In the genomic region with DNA sequence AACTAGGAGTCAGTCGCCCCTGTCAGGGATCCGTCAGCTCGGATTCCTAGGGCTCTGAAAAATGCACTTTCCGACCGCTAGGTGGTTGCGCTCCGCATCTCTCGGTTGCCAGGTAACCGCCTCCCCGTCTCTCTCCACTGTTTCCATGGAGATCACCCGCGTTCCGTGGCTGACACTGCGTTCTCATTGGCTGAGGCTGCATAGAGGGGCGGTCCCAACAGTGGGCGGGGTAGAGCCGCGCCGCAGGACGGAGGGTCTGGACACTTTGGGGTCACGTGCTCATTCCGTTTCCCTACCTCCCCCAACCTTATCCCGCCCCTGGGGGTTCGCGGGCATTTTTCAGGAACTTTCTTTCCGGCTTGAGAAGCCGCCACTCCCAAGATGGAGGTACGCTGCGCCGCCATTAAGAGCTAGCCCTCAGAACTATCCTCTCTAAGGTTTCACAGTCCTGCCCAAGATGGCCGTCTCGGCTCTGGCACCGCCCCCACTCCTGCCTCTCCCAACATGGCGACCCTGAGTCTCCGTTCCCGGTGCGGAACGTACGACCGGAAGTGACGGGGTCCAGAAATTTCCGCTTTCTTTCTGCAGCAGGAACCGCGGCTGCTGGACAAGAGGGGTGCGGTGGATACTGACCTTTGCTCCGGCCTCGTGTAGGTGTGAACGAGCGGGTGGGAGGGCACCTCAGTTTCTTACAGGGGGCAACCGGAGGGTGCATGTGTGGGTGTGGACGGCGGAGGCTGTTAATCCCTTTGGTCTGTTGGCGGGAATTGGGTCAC, we compare ENCODE assay signal across 8 cellular contexts. TPM values are rescaled to one million over a fixed set of nuclear protein-coding genes. Genes with fewer than 3 reads are reported as not detected.
DNase-seq lines count a peak whose midpoint lies in the region; ATAC-seq lines count a peak whose summit lies in the region.

A gene (minus strand): TSS at position 65 of the 776 bp plus-strand sequence. CDS start 105 bp downstream, outside the sequence.
A gene with protein sequence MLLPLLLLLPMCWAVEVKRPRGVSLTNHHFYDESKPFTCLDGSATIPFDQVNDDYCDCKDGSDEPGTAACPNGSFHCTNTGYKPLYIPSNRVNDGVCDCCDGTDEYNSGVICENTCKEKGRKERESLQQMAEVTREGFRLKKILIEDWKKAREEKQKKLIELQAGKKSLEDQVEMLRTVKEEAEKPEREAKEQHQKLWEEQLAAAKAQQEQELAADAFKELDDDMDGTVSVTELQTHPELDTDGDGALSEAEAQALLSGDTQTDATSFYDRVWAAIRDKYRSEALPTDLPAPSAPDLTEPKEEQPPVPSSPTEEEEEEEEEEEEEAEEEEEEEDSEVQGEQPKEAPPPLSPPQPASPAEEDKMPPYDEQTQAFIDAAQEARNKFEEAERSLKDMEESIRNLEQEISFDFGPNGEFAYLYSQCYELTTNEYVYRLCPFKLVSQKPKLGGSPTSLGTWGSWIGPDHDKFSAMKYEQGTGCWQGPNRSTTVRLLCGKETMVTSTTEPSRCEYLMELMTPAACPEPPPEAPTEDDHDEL (plus strand): TSS at position 579 of the 776 bp plus-strand sequence. CDS start 483 bp downstream, outside the sequence.

- ATAC-seq in HG03460 (IDR thresholded peaks at IDR 0.05; ENCODE audit: unreplicated experiment) = peak; percentile 86

- H3K27ac Mint-ChIP-seq in activated CD4-positive, alpha-beta T cell treated with anti-CD3 and anti-CD28 coated beads, Interleukin-2, amount 10 ng/mL, durations not matched to agents 24 days and 14 days = peak within 1 kb of the TSS; percentile 95

- H3K4me3 Mint-ChIP-seq in activated CD4-positive, alpha-beta T cell treated with anti-CD3 and anti-CD28 coated beads, Interleukin-2, amount 10 ng/mL, durations not matched to agents 24 days and 14 days = peak within 1 kb of the TSS; percentile 98

- intact Hi-C loops in activated CD4-positive, alpha-beta T cell treated with anti-CD3 and anti-CD28 coated beads, Interleukin-2, amount 10 ng/mL, durations not matched to agents 24 days and 14 days (cut with micrococcal nuclease) = loop anchor here (1.0 kb wide), 7 partner anchors 47 to 346 kb away; a partner anchor contains a TSS

- H3K4me1 Mint-ChIP-seq in activated CD4-positive, alpha-beta T cell treated with anti-CD3 and anti-CD28 coated beads, Interleukin-2, amount 10 ng/mL, durations not matched to agents 24 days and 14 days = peaks cover 17% of the 10 kb centered on the region

- DNase-seq in C1 segment of cervical spinal cord (lab: John Stamatoyannopoulos, UW) = peak; percentile 98 to 100 (median 100)
- peak; percentile 98 for DNase-seq in GM19240 (ENCODE audit: insufficient read length, low spot score)
- peak; percentile 100 for DNase-seq in NCI-H524 treated with DMSO at 0.1 percent for 48 hours (lab: John Stamatoyannopoulos, UW)
- peak; percentile 100 for DNase-seq in activated CD4-positive, alpha-beta T cell treated with anti-CD3 and anti-CD28 coated beads, Interleukin-2, amount 10 ng/mL, durations not matched to agents 24 days and 14 days
- peak; percentile 82 for DNase-seq in cortex of kidney (lab: John Stamatoyannopoulos, UW)
- DNase-seq in left kidney (ENCODE audit: low read depth, low spot score) = peak; percentile 100
- peak; percentile 99 for DNase-seq in stimulated activated CD4-positive, alpha-beta T cell treated with anti-CD3 and anti-CD28 coated beads, Interleukin-2, amount 100 ng/mL, for 24 hours

- peaks cover 2% of the 10 kb centered on the region for H3K27me3 Mint-ChIP-seq in activated CD4-positive, alpha-beta T cell treated with anti-CD3 and anti-CD28 coated beads, Interleukin-2, amount 10 ng/mL, durations not matched to agents 24 days and 14 days

- H3K9me3 Mint-ChIP-seq in activated CD4-positive, alpha-beta T cell treated with anti-CD3 and anti-CD28 coated beads, Interleukin-2, amount 10 ng/mL, durations not matched to agents 24 days and 14 days = no peaks in the 10 kb centered on the region

- H3K36me3 Mint-ChIP-seq in activated CD4-positive, alpha-beta T cell treated with anti-CD3 and anti-CD28 coated beads, Interleukin-2, amount 10 ng/mL, durations not matched to agents 24 days and 14 days (ENCODE audit: low read depth) = peaks cover 28% of the 10 kb centered on the region

RNA-seq across cellular contexts. Expression of the first gene that starts in this region (rescaled TPM):
- total RNA-seq in activated CD4-positive, alpha-beta T cell treated with anti-CD3 and anti-CD28 coated beads, Interleukin-2, amount 10 ng/mL, durations not matched to agents 24 days and 14 days = 0.12 and 0.24 TPM in 2 replicates

RNA-seq across cellular contexts. Expression of the second gene that starts in this region (rescaled TPM):
- total RNA-seq in activated CD4-positive, alpha-beta T cell treated with anti-CD3 and anti-CD28 coated beads, Interleukin-2, amount 10 ng/mL, durations not matched to agents 24 days and 14 days = 288 TPM in 2 replicates

Comparison
In these comparisons a context has a peak if more than half of its experiments do, and no peak if none do; other contexts are left out.
1. Peak in every context shown above with its lines: DNase-seq and ATAC-seq.